ENCODE assay signal across 7 cellular contexts in genomic region chr11:83852012-83852411, GRCh38.
"Had no signal": no experiment of that assay in that cellular context is flagged by ENCODE, and none has a peak within 500 bp of the region (broad histone marks: within the 10 kb centered on the region; RNA-seq: fewer than 3 reads in every experiment).

No MANE protein-coding gene starts in this region.

- H3K4me3 ChIP-seq: GM23338 had no signal

- H2AFZ ChIP-seq: GM23338 had no signal

- ATAC-seq: GM23338 had no signal

- DNase-seq: H9, HCEC 1CT, KBM-7 had no signal

- FAIRE-seq: H1, H54, HTR-8/SVneo had no signal

- H3K4me2 ChIP-seq: GM23338 had no signal
